ENCODE assay signal across 1 cellular context in genomic region chr17:28506763-28507487, GRCh38.
TF ChIP-seq lines count a peak whose summit lies in the region.

No MANE protein-coding gene starts in this region.

TF ChIP-seq in GM23338, 12 proteins besides CTCF, POLR2A, EP300 and RAD21 (continued from another document):
- no peak for TF ChIP-seq ZNF462 (CRISPR knock-in tag; IDR thresholded peaks at IDR 0.05)
TF ChIP-seq in GM23338: peak in this region for 0.
